ENCODE assay signal across 8 cellular contexts in genomic region chr7:135661311-135662122, GRCh38. TPM values are rescaled to one million over a fixed set of nuclear protein-coding genes. Genes with fewer than 3 reads are reported as not detected.
DNase-seq lines count a peak whose midpoint lies in the region; ATAC-seq lines count a peak whose summit lies in the region.

No MANE protein-coding gene starts in this region.

- peaks cover 15% of the 10 kb centered on the region for H3K36me3 ChIP-seq in KOPT-K1 (ENCODE audit: insufficient read depth, low read length)

- no peak for ATAC-seq in activated naive CD8-positive, alpha-beta T cell treated with anti-CD3 and anti-CD28 coated beads, Interleukin-2, amount 50 U/mL, for 24 hours

- no peaks in the 10 kb centered on the region for H3K9me3 Mint-ChIP-seq in T-helper 1 cell treated with Interleukin-12 subunit alpha and Interleukin-12 subunit beta and Interleukin-4 antibody, amounts not matched to agents 30 μg/mL and 1 μg/mL, for 36 hours
- no peaks in the 10 kb centered on the region for H3K9me3 Mint-ChIP-seq in activated naive CD8-positive, alpha-beta T cell treated with anti-CD3 and anti-CD28 coated beads, Interleukin-2, amount 50 U/mL, for 24 hours
- no peaks in the 10 kb centered on the region for H3K9me3 Mint-ChIP-seq in immature natural killer cell

- peak overlapping the region; percentile 94 for H3K4me3 Mint-ChIP-seq in T-helper 1 cell treated with Interleukin-12 subunit alpha and Interleukin-12 subunit beta and Interleukin-4 antibody, amounts not matched to agents 30 μg/mL and 1 μg/mL, for 36 hours
- peak overlapping the region; percentile 98 for H3K4me3 Mint-ChIP-seq in activated naive CD8-positive, alpha-beta T cell treated with anti-CD3 and anti-CD28 coated beads, Interleukin-2, amount 50 U/mL, for 24 hours
- peak overlapping the region; percentile 96 to 99 (median 97) for H3K4me3 Mint-ChIP-seq in immature natural killer cell

- H3K27ac ChIP-seq in KOPT-K1 (ENCODE audit: low read depth, low read length, poor library complexity, severe bottlenecking) (peak overlapping the region; percentile 76), substantia nigra (ENCODE audit: low read depth, low read length, poor library complexity, severe bottlenecking) (peak overlapping the region; percentile 89)

- H3K27ac Mint-ChIP-seq in T-helper 1 cell treated with Interleukin-12 subunit alpha and Interleukin-12 subunit beta and Interleukin-4 antibody, amounts not matched to agents 30 μg/mL and 1 μg/mL, for 36 hours, result peak overlapping the region; percentile 92
- peak overlapping the region; percentile 99 for H3K27ac Mint-ChIP-seq in activated naive CD8-positive, alpha-beta T cell treated with anti-CD3 and anti-CD28 coated beads, Interleukin-2, amount 50 U/mL, for 24 hours
- H3K27ac Mint-ChIP-seq in immature natural killer cell, result peak overlapping the region; percentile 70 to 97 (median 89)

- DNase-seq in T-helper 1 cell (no peak), immature natural killer cell (no peak), substantia nigra (lab: John Stamatoyannopoulos, UW) (peak in 1 of 49 donors; percentile 7), AG08395 (ENCODE audit: low spot score) (no peak), kidney tubule cell (ENCODE audit: low spot score) (no peak)
- no peak for DNase-seq in activated naive CD8-positive, alpha-beta T cell treated with anti-CD3 and anti-CD28 coated beads, Interleukin-2, amount 50 U/mL, for 24 hours

- peaks cover 8% of the 10 kb centered on the region for H3K36me3 Mint-ChIP-seq in T-helper 1 cell treated with Interleukin-12 subunit alpha and Interleukin-12 subunit beta and Interleukin-4 antibody, amounts not matched to agents 30 μg/mL and 1 μg/mL, for 36 hours (ENCODE audit: low read depth)
- peaks cover 12% of the 10 kb centered on the region for H3K36me3 Mint-ChIP-seq in activated naive CD8-positive, alpha-beta T cell treated with anti-CD3 and anti-CD28 coated beads, Interleukin-2, amount 50 U/mL, for 24 hours (ENCODE audit: low read depth)
- peaks cover 0 to 3% (median under 1%) of the 10 kb centered on the region in 3 donors for H3K36me3 Mint-ChIP-seq in immature natural killer cell

- peaks cover 15% of the 10 kb centered on the region for H3K4me1 Mint-ChIP-seq in T-helper 1 cell treated with Interleukin-12 subunit alpha and Interleukin-12 subunit beta and Interleukin-4 antibody, amounts not matched to agents 30 μg/mL and 1 μg/mL, for 36 hours (ENCODE audit: low read depth)
- peaks cover 45% of the 10 kb centered on the region for H3K4me1 Mint-ChIP-seq in activated naive CD8-positive, alpha-beta T cell treated with anti-CD3 and anti-CD28 coated beads, Interleukin-2, amount 50 U/mL, for 24 hours
- H3K4me1 Mint-ChIP-seq in immature natural killer cell, result peaks cover 31 to 37% of the 10 kb centered on the region in 2 donors

- no peaks in the 10 kb centered on the region for H3K27me3 Mint-ChIP-seq in T-helper 1 cell treated with Interleukin-12 subunit alpha and Interleukin-12 subunit beta and Interleukin-4 antibody, amounts not matched to agents 30 μg/mL and 1 μg/mL, for 36 hours (ENCODE audit: low read depth)
- no peaks in the 10 kb centered on the region for H3K27me3 Mint-ChIP-seq in activated naive CD8-positive, alpha-beta T cell treated with anti-CD3 and anti-CD28 coated beads, Interleukin-2, amount 50 U/mL, for 24 hours
- H3K27me3 Mint-ChIP-seq in immature natural killer cell (ENCODE audit: low read depth in 3 of 3), result peaks cover 5 to 11% (median 7%) of the 10 kb centered on the region in 3 donors

- no peaks in the 10 kb centered on the region for H3K9me3 ChIP-seq in KOPT-K1 (ENCODE audit: insufficient read depth, low read length, poor library complexity, severe bottlenecking)

RNA-seq across cellular contexts. Expression of gene STMP1, which starts 0.8 kb away (rescaled TPM):
- 10 to 100 TPM; 67.5 to 92.1 (median 74.8) TPM for polyA plus RNA-seq in immature natural killer cell
